8 cellular contexts compared by ENCODE assay signal in genomic region chr14:106586098-106586704, GRCh38.
A peak's percentile ranks its signal among the peaks of the same experiment; 100 is the strongest.
DNase-seq lines count a peak whose midpoint lies in the region; ATAC-seq and TF ChIP-seq lines count a peak whose summit lies in the region.

No MANE protein-coding gene starts in this region.

- no peaks in the 10 kb centered on the region for H3K27me3 Mint-ChIP-seq in activated CD8-positive, alpha-beta T cell treated with anti-CD3 and anti-CD28 coated beads for 36 hours

- ATAC-seq in activated CD8-positive, alpha-beta T cell treated with anti-CD3 and anti-CD28 coated beads for 36 hours, result peak; percentile 100
- ATAC-seq in thoracic aorta (ENCODE audit: insufficient number of reproducible peaks, low FRiP score, low read depth), result no peak
- ATAC-seq in GM21360 (IDR thresholded peaks at IDR 0.05; ENCODE audit: unreplicated experiment), result no peak
- no peak for ATAC-seq in HG02763 (IDR thresholded peaks at IDR 0.05; ENCODE audit: unreplicated experiment)

- CTCF ChIA-PET in activated CD8-positive, alpha-beta T cell treated with anti-CD3 and anti-CD28 coated beads for 36 hours (lab: Charles Lee), result interaction anchor here (0.6 to 4.3 kb wide), 26 partner anchors 10 to 314 kb away, joined by 3 to 25 read pairs (median 3); no protein-coding TSS in a partner anchor

- no peak overlapping the region for H3K27ac Mint-ChIP-seq in activated CD8-positive, alpha-beta T cell treated with anti-CD3 and anti-CD28 coated beads for 36 hours

- TF ChIP-seq CTCF in activated CD8-positive, alpha-beta T cell treated with anti-CD3 and anti-CD28 coated beads for 36 hours (IDR thresholded peaks at IDR 0.05), result peak; percentile 91
- TF ChIP-seq CTCF in thoracic aorta (IDR thresholded peaks at IDR 0.05), result peak; percentile 12

- H3K9me3 Mint-ChIP-seq in activated CD8-positive, alpha-beta T cell treated with anti-CD3 and anti-CD28 coated beads for 36 hours, result no peaks in the 10 kb centered on the region

- DNase-seq in NCI-H187 (lab: John Stamatoyannopoulos, UW), result peak; percentile 40 to 48
- DNase-seq in NCI-H187 treated with DMSO at 0.1 percent for 48 hours (lab: John Stamatoyannopoulos, UW), result no peak
- DNase-seq in NCI-H1105 treated with DMSO at 0.1 percent for 48 hours (lab: John Stamatoyannopoulos, UW), result peak; percentile 54
- DNase-seq in activated CD8-positive, alpha-beta T cell treated with anti-CD3 and anti-CD28 coated beads for 36 hours, result peak; percentile 85
- DNase-seq in kidney tubule cell (ENCODE audit: low spot score), result peak; percentile 32
- DNase-seq in thoracic aorta (ENCODE audit: low spot score), result no peak

- no peak overlapping the region for H3K4me3 ChIP-seq in thoracic aorta

- no peaks in the 10 kb centered on the region for H3K27me3 ChIP-seq in thoracic aorta (replicated peaks; ENCODE audit: insufficient read depth)

- H3K4me1 Mint-ChIP-seq in activated CD8-positive, alpha-beta T cell treated with anti-CD3 and anti-CD28 coated beads for 36 hours (ENCODE audit: low read depth), result peaks cover 4% of the 10 kb centered on the region

- no peak overlapping the region for H3K4me3 Mint-ChIP-seq in activated CD8-positive, alpha-beta T cell treated with anti-CD3 and anti-CD28 coated beads for 36 hours

- H3K9me3 ChIP-seq in thoracic aorta, result no peaks in the 10 kb centered on the region

- H3K36me3 Mint-ChIP-seq in activated CD8-positive, alpha-beta T cell treated with anti-CD3 and anti-CD28 coated beads for 36 hours (ENCODE audit: low read depth), result no peaks in the 10 kb centered on the region

- intact Hi-C loops in activated CD8-positive, alpha-beta T cell treated with anti-CD3 and anti-CD28 coated beads for 36 hours (cut with micrococcal nuclease), result no loop called here

- POLR2A ChIA-PET in activated CD8-positive, alpha-beta T cell treated with anti-CD3 and anti-CD28 coated beads for 36 hours (lab: Charles Lee), result no interaction called here

- H3K4me1 ChIP-seq in thoracic aorta (ENCODE audit: control insufficient read depth in 1 of 2, low read depth in 2 of 2), result no peaks in the 10 kb centered on the region

- no peak overlapping the region for H3K27ac ChIP-seq in thoracic aorta

- H3K36me3 ChIP-seq in thoracic aorta, result no peaks in the 10 kb centered on the region

Comparison
In these comparisons a context has a peak if more than half of its experiments do, and no peak if none do; other contexts are left out.
1. DNase-seq: peak in NCI-H187 (2 of 2), NCI-H1105 treated with DMSO at 0.1 percent for 48 hours (single experiment), activated CD8-positive, alpha-beta T cell treated with anti-CD3 and anti-CD28 coated beads for 36 hours (single experiment) and kidney tubule cell (single experiment); none in NCI-H187 treated with DMSO at 0.1 percent for 48 hours (single experiment) and thoracic aorta (single experiment).